Comparison of ENCODE assay signal across 1 cellular context in the genomic region with DNA sequence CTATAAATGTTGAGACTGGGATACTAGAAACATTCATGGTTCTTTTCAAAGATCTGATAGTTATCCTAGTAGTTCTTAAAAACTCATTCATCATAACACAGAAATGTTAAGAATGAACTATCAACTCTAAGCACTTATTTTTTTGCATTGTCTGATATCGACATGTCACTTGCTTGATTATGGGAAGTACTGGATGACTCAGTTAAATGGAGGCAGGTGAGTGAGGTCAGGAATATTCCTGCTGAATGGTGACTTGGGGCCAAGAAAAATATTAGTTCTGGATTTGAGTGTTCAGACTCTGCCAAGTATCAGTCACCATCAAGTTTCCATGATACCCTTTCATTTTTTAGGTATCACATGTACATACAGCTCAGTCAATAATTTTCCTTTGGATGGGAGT.
A peak's percentile ranks its signal among the peaks of the same experiment; 100 is the strongest.
TF ChIP-seq lines count a peak whose summit lies in the region.

No MANE protein-coding gene starts in this region.

TF ChIP-seq in HEK293, 187 proteins besides CTCF, POLR2A, EP300 and RAD21 (continued from another document and continues in another):
- TF ChIP-seq, protein P1, sequence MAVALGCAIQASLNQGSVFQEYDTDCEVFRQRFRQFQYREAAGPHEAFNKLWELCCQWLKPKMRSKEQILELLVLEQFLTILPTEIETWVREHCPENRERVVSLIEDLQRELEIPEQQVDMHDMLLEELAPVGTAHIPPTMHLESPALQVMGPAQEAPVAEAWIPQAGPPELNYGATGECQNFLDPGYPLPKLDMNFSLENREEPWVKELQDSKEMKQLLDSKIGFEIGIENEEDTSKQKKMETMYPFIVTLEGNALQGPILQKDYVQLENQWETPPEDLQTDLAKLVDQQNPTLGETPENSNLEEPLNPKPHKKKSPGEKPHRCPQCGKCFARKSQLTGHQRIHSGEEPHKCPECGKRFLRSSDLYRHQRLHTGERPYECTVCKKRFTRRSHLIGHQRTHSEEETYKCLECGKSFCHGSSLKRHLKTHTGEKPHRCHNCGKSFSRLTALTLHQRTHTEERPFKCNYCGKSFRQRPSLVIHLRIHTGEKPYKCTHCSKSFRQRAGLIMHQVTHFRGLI (tag by site-specific recombination; IDR thresholded peaks at IDR 0.05): no peak
- TF ChIP-seq ZEB2 (tag by site-specific recombination; IDR thresholded peaks at IDR 0.05) (0 out of 2 replicates have a peak, but pooled peaks have one; percentile 38), ZFP3 (tag by site-specific recombination; IDR thresholded peaks at IDR 0.05; ENCODE audit: low read depth) (no peak), ZIC2 (tag by site-specific recombination; IDR thresholded peaks at IDR 0.05) (no peak), ZNF19 (tag by site-specific recombination; IDR thresholded peaks at IDR 0.05; ENCODE audit: low read depth) (no peak), ZNF624 (tag by site-specific recombination; IDR thresholded peaks at IDR 0.05) (no peak), ZNF335 (tag by site-specific recombination; conservative IDR thresholded peaks at IDR 0.05) (no peak), ZBTB1 (tag by site-specific recombination; IDR thresholded peaks at IDR 0.05) (no peak), ZNF558 (tag by site-specific recombination; IDR thresholded peaks at IDR 0.05) (0 out of 2 replicates have a peak, but pooled peaks have one; percentile 38), GLIS1 (tag by site-specific recombination; IDR thresholded peaks at IDR 0.05) (no peak), ZBTB20 (tag by site-specific recombination; IDR thresholded peaks at IDR 0.05) (no peak), SALL2 (tag by site-specific recombination; IDR thresholded peaks at IDR 0.05; ENCODE audit: borderline replicate concordance) (no peak), ZNF677 (tag by site-specific recombination; IDR thresholded peaks at IDR 0.05) (no peak), TRIM28 (IDR thresholded peaks at IDR 0.05; ENCODE audit: borderline replicate concordance, low read length) (no peak), ZNF138 (tag by site-specific recombination; IDR thresholded peaks at IDR 0.05; ENCODE audit: borderline replicate concordance) (no peak), ZNF658 (tag by site-specific recombination; IDR thresholded peaks at IDR 0.05) (no peak), BCL11A (tag by site-specific recombination; IDR thresholded peaks at IDR 0.05; ENCODE audit: low read depth) (no peak), ZNF514 (tag by site-specific recombination; IDR thresholded peaks at IDR 0.05) (no peak), FEZF1 (tag by site-specific recombination; IDR thresholded peaks at IDR 0.05) (peak; percentile 59), ZNF510 (tag by site-specific recombination; IDR thresholded peaks at IDR 0.05; ENCODE audit: insufficient replicate concordance) (no peak), ZNF473 (tag by site-specific recombination; IDR thresholded peaks at IDR 0.05) (no peak), ZNF544 (tag by site-specific recombination; IDR thresholded peaks at IDR 0.05) (no peak), KLF10 (tag by site-specific recombination; IDR thresholded peaks at IDR 0.05) (no peak)
- TF ChIP-seq, protein P2, sequence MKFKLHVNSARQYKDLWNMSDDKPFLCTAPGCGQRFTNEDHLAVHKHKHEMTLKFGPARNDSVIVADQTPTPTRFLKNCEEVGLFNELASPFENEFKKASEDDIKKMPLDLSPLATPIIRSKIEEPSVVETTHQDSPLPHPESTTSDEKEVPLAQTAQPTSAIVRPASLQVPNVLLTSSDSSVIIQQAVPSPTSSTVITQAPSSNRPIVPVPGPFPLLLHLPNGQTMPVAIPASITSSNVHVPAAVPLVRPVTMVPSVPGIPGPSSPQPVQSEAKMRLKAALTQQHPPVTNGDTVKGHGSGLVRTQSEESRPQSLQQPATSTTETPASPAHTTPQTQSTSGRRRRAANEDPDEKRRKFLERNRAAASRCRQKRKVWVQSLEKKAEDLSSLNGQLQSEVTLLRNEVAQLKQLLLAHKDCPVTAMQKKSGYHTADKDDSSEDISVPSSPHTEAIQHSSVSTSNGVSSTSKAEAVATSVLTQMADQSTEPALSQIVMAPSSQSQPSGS (tag by site-specific recombination; IDR thresholded peaks at IDR 0.05; ENCODE audit: low read depth): no peak
- TF ChIP-seq, protein P3, sequence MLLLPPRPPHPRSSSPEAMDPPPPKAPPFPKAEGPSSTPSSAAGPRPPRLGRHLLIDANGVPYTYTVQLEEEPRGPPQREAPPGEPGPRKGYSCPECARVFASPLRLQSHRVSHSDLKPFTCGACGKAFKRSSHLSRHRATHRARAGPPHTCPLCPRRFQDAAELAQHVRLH (tag by site-specific recombination; IDR thresholded peaks at IDR 0.05): no peak
- TF ChIP-seq, protein P4, sequence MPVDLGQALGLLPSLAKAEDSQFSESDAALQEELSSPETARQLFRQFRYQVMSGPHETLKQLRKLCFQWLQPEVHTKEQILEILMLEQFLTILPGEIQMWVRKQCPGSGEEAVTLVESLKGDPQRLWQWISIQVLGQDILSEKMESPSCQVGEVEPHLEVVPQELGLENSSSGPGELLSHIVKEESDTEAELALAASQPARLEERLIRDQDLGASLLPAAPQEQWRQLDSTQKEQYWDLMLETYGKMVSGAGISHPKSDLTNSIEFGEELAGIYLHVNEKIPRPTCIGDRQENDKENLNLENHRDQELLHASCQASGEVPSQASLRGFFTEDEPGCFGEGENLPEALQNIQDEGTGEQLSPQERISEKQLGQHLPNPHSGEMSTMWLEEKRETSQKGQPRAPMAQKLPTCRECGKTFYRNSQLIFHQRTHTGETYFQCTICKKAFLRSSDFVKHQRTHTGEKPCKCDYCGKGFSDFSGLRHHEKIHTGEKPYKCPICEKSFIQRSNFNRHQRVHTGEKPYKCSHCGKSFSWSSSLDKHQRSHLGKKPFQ (tag by site-specific recombination; IDR thresholded peaks at IDR 0.05): no peak
- TF ChIP-seq, protein P5, sequence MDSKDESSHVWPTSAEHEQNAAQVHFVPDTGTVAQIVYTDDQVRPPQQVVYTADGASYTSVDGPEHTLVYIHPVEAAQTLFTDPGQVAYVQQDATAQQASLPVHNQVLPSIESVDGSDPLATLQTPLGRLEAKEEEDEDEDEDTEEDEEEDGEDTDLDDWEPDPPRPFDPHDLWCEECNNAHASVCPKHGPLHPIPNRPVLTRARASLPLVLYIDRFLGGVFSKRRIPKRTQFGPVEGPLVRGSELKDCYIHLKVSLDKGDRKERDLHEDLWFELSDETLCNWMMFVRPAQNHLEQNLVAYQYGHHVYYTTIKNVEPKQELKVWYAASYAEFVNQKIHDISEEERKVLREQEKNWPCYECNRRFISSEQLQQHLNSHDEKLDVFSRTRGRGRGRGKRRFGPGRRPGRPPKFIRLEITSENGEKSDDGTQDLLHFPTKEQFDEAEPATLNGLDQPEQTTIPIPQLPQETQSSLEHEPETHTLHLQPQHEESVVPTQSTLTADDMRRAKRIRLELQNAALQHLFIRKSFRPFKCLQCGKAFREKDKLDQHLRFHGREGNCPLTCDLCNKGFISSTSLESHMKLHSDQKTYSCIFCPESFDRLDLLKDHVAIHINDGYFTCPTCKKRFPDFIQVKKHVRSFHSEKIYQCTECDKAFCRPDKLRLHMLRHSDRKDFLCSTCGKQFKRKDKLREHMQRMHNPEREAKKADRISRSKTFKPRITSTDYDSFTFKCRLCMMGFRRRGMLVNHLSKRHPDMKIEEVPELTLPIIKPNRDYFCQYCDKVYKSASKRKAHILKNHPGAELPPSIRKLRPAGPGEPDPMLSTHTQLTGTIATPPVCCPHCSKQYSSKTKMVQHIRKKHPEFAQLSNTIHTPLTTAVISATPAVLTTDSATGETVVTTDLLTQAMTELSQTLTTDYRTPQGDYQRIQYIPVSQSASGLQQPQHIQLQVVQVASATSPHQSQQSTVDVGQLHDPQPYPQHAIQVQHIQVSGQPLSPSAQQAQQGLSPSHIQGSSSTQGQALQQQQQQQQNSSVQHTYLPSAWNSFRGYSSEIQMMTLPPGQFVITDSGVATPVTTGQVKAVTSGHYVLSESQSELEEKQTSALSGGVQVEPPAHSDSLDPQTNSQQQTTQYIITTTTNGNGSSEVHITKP (tag by site-specific recombination; IDR thresholded peaks at IDR 0.05): 0 out of 2 replicates have a peak, but pooled peaks have one; percentile 21
- TF ChIP-seq, protein P6, sequence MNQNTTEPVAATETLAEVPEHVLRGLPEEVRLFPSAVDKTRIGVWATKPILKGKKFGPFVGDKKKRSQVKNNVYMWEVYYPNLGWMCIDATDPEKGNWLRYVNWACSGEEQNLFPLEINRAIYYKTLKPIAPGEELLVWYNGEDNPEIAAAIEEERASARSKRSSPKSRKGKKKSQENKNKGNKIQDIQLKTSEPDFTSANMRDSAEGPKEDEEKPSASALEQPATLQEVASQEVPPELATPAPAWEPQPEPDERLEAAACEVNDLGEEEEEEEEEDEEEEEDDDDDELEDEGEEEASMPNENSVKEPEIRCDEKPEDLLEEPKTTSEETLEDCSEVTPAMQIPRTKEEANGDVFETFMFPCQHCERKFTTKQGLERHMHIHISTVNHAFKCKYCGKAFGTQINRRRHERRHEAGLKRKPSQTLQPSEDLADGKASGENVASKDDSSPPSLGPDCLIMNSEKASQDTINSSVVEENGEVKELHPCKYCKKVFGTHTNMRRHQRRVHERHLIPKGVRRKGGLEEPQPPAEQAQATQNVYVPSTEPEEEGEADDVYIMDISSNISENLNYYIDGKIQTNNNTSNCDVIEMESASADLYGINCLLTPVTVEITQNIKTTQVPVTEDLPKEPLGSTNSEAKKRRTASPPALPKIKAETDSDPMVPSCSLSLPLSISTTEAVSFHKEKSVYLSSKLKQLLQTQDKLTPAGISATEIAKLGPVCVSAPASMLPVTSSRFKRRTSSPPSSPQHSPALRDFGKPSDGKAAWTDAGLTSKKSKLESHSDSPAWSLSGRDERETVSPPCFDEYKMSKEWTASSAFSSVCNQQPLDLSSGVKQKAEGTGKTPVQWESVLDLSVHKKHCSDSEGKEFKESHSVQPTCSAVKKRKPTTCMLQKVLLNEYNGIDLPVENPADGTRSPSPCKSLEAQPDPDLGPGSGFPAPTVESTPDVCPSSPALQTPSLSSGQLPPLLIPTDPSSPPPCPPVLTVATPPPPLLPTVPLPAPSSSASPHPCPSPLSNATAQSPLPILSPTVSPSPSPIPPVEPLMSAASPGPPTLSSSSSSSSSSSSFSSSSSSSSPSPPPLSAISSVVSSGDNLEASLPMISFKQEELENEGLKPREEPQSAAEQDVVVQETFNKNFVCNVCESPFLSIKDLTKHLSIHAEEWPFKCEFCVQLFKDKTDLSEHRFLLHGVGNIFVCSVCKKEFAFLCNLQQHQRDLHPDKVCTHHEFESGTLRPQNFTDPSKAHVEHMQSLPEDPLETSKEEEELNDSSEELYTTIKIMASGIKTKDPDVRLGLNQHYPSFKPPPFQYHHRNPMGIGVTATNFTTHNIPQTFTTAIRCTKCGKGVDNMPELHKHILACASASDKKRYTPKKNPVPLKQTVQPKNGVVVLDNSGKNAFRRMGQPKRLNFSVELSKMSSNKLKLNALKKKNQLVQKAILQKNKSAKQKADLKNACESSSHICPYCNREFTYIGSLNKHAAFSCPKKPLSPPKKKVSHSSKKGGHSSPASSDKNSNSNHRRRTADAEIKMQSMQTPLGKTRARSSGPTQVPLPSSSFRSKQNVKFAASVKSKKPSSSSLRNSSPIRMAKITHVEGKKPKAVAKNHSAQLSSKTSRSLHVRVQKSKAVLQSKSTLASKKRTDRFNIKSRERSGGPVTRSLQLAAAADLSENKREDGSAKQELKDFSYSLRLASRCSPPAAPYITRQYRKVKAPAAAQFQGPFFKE (tag by site-specific recombination; IDR thresholded peaks at IDR 0.05; ENCODE audit: borderline replicate concordance): no peak
- TF ChIP-seq, protein P7, sequence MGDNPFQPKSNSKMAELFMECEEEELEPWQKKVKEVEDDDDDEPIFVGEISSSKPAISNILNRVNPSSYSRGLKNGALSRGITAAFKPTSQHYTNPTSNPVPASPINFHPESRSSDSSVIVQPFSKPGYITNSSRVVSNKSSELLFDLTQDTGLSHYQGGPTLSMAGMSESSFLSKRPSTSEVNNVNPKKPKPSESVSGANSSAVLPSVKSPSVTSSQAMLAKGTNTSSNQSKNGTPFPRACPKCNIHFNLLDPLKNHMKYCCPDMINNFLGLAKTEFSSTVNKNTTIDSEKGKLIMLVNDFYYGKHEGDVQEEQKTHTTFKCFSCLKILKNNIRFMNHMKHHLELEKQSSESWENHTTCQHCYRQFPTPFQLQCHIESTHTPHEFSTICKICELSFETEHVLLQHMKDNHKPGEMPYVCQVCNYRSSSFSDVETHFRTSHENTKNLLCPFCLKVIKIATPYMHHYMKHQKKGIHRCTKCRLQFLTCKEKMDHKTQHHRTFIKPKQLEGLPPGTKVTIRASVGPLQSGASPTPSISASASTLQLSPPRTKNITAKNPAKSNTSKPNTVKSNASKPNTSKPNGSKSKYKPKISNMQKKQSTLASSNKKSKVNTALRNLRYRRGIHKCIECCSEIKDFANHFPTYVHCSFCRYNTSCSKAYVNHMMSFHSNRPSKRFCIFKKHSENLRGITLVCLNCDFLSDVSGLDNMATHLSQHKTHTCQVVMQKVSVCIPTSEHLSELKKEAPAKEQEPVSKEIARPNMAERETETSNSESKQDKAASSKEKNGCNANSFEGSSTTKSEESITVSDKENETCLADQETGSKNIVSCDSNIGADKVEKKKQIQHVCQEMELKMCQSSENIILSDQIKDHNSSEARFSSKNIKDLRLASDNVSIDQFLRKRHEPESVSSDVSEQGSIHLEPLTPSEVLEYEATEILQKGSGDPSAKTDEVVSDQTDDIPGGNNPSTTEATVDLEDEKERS (tag by site-specific recombination; IDR thresholded peaks at IDR 0.05): no peak
- TF ChIP-seq, protein P8, sequence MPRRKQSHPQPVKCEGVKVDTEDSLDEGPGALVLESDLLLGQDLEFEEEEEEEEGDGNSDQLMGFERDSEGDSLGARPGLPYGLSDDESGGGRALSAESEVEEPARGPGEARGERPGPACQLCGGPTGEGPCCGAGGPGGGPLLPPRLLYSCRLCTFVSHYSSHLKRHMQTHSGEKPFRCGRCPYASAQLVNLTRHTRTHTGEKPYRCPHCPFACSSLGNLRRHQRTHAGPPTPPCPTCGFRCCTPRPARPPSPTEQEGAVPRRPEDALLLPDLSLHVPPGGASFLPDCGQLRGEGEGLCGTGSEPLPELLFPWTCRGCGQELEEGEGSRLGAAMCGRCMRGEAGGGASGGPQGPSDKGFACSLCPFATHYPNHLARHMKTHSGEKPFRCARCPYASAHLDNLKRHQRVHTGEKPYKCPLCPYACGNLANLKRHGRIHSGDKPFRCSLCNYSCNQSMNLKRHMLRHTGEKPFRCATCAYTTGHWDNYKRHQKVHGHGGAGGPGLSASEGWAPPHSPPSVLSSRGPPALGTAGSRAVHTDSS (tag by site-specific recombination; IDR thresholded peaks at IDR 0.05): no peak
